In genomic region chr10:21061982-21062381, GRCh38 we compare ENCODE assay signal across 26 cellular contexts.
"Had no signal": no experiment of that assay in that cellular context is flagged by ENCODE, and none has a peak within 500 bp of the region (broad histone marks: within the 10 kb centered on the region; RNA-seq: fewer than 3 reads in every experiment).

No MANE protein-coding gene starts in this region.

- H3K27me3 ChIP-seq: colonic mucosa, esophagus squamous epithelium, gastrocnemius medialis, heart right ventricle, left lung had no signal

- H3K27ac ChIP-seq: colonic mucosa, epithelial cell of prostate, esophagus squamous epithelium, gastrocnemius medialis, heart right ventricle, left lung, lower lobe of right lung had no signal

- H3K27me3 Mint-ChIP-seq: effector memory CD8-positive, alpha-beta T cell had no signal

- FAIRE-seq: islet of Langerhans, keratinocyte had no signal

- H3K36me3 ChIP-seq: colonic mucosa, esophagus squamous epithelium, gastrocnemius medialis, heart right ventricle, left lung, lower lobe of right lung had no signal

- H3K9me3 ChIP-seq: colonic mucosa, gastrocnemius medialis had no signal

- H3K4me3 Mint-ChIP-seq: dendritic cell treated with granulocyte-macrophage colony-stimulating factor and Interleukin-4, amounts not matched to agents 40 ng/mL and 50 ng/mL, for 4 days; effector memory CD8-positive, alpha-beta T cell; endodermal cell; mesothelial cell of epicardium had no signal

- H3K4me1 ChIP-seq: colonic mucosa, esophagus squamous epithelium, gastrocnemius medialis, left lung, lower lobe of right lung had no signal

- H3K4me3 ChIP-seq: colonic mucosa, esophagus squamous epithelium, gastrocnemius medialis, heart right ventricle, left lung, lower lobe of right lung, mucosa of descending colon had no signal

- ATAC-seq: effector memory CD8-positive, alpha-beta T cell; esophagus mucosa; gastrocnemius medialis; heart right ventricle; left cardiac atrium; left lung; left ventricle myocardium superior; lower lobe of right lung; mucosa of descending colon had no signal

- DNase-seq: colonic mucosa; cortex of kidney; effector CD8-positive, alpha-beta T cell; effector memory CD8-positive, alpha-beta T cell; endodermal cell; erythroblast; esophagus squamous epithelium; foreskin fibroblast; foreskin melanocyte; gastrocnemius medialis; glutamatergic neuron; head of caudate nucleus; heart right ventricle; hippocampal formation; left cardiac atrium; left lung; left ventricle myocardium superior; lower lobe of right lung; mesenchymal stem cell; mucosa of descending colon had no signal

- H3K4me1 Mint-ChIP-seq: mesothelial cell of epicardium had no signal

- H3K27ac Mint-ChIP-seq: dendritic cell treated with granulocyte-macrophage colony-stimulating factor and Interleukin-4, amounts not matched to agents 40 ng/mL and 50 ng/mL, for 4 days; effector memory CD8-positive, alpha-beta T cell; endodermal cell; mesothelial cell of epicardium had no signal
